Comparison of ENCODE assay signal across 1 cellular context in genomic region chr17:42463976-42464400, GRCh38.
TF ChIP-seq lines count a peak whose summit lies in the region.

No MANE protein-coding gene starts in this region.

TF ChIP-seq in HepG2, 621 proteins besides CTCF, POLR2A, EP300 and RAD21 (continues in another document):
- TF ChIP-seq SALL1 (CRISPR knock-in tag; IDR thresholded peaks at IDR 0.05), result peak; percentile 52; the same call in 1 of the 2 replicates
- TF ChIP-seq STAT6 (CRISPR knock-in tag; IDR thresholded peaks at IDR 0.05; ENCODE audit: borderline replicate concordance), result no peak
- 0 out of 2 replicates have a peak, but pooled peaks have one; percentile 53 for TF ChIP-seq ZNF441 (CRISPR knock-in tag; IDR thresholded peaks at IDR 0.05; ENCODE audit: borderline replicate concordance)
- peak; percentile 46; the same call in 1 of the 2 replicates for TF ChIP-seq ZNF335 (CRISPR knock-in tag; IDR thresholded peaks at IDR 0.05)
- no peak for TF ChIP-seq MEIS1 (CRISPR knock-in tag; IDR thresholded peaks at IDR 0.05; ENCODE audit: borderline replicate concordance)
- peak; percentile 28; the same call in 1 of the 2 replicates for TF ChIP-seq HOXA3 (CRISPR knock-in tag; IDR thresholded peaks at IDR 0.05)
- no peak for TF ChIP-seq TEAD2 (CRISPR knock-in tag; IDR thresholded peaks at IDR 0.05)
- no peak for TF ChIP-seq ZNF577 (CRISPR knock-in tag; IDR thresholded peaks at IDR 0.05; ENCODE audit: borderline replicate concordance, low read depth)
- TF ChIP-seq FOXA1 (IDR thresholded peaks at IDR 0.05), result no peak
- peak; percentile 78 for TF ChIP-seq FOXA1 (CRISPR knock-in tag; IDR thresholded peaks at IDR 0.05)
- TF ChIP-seq MAFK (conservative IDR thresholded peaks at IDR 0.05 in 1 of 2, IDR thresholded peaks at IDR 0.05 in 1 of 2; ENCODE audit: low read length in 2 of 2), result 0 out of 4 replicates have a peak, but pooled peaks of 1 of the 2 experiments have one; percentile 13
- peak; percentile 55; the same call in 1 of the 2 replicates for TF ChIP-seq SP5 (CRISPR knock-in tag; IDR thresholded peaks at IDR 0.05; ENCODE audit: borderline replicate concordance, low read depth)
- peak; percentile 82; the same call in 1 of the 2 replicates for TF ChIP-seq ZNF331 (CRISPR knock-in tag; IDR thresholded peaks at IDR 0.05)
- TF ChIP-seq KMT2A (CRISPR knock-in tag; IDR thresholded peaks at IDR 0.05), result peak; percentile 55; the same call in 1 of the 2 replicates
- TF ChIP-seq NR2F1 (CRISPR knock-in tag; IDR thresholded peaks at IDR 0.05), result peak; percentile 31 to 53; a peak in 2 of 4 replicates
- peak; percentile 54; the same call in 1 of the 2 replicates for TF ChIP-seq GATAD1 (CRISPR knock-in tag; IDR thresholded peaks at IDR 0.05)
- no peak for TF ChIP-seq ZNF646 (CRISPR knock-in tag; IDR thresholded peaks at IDR 0.05)
- TF ChIP-seq NR2F6 (IDR thresholded peaks at IDR 0.05), result peak; percentile 76
- peak; percentile 91 for TF ChIP-seq NR2F6 (CRISPR knock-in tag; IDR thresholded peaks at IDR 0.05)
- no peak for TF ChIP-seq FUBP1 (CRISPR knock-in tag; IDR thresholded peaks at IDR 0.05; ENCODE audit: borderline replicate concordance)
- no peak for TF ChIP-seq FOXP1 (IDR thresholded peaks at IDR 0.05)
- peak; percentile 48; the same call in 1 of the 2 replicates for TF ChIP-seq FOXP1 (CRISPR knock-in tag; IDR thresholded peaks at IDR 0.05)
- TF ChIP-seq ZNF562 (CRISPR knock-in tag; IDR thresholded peaks at IDR 0.05; ENCODE audit: borderline replicate concordance), result no peak
- 0 out of 2 replicates have a peak, but pooled peaks have one; percentile 36 for TF ChIP-seq FOXK1 (CRISPR knock-in tag; IDR thresholded peaks at IDR 0.05; ENCODE audit: borderline replicate concordance, low read depth)
- TF ChIP-seq KDM6A (CRISPR knock-in tag; IDR thresholded peaks at IDR 0.05; ENCODE audit: low read depth), result peak; percentile 76
- no peak for TF ChIP-seq ZBTB46 (CRISPR knock-in tag; IDR thresholded peaks at IDR 0.05; ENCODE audit: borderline replicate concordance)
- TF ChIP-seq MIER2 (CRISPR knock-in tag; IDR thresholded peaks at IDR 0.05), result peak; percentile 86
- TF ChIP-seq HNF1B (CRISPR knock-in tag; IDR thresholded peaks at IDR 0.05), result 0 out of 2 replicates have a peak, but pooled peaks have one; percentile 21
- peak; percentile 77; the same call in 1 of the 2 replicates for TF ChIP-seq IRF2 (CRISPR knock-in tag; IDR thresholded peaks at IDR 0.05)
- TF ChIP-seq TEAD3 (CRISPR knock-in tag; optimal IDR thresholded peaks at IDR 0.05; ENCODE audit: borderline replicate concordance), result peak; percentile 92
- TF ChIP-seq SOX5 (CRISPR knock-in tag; IDR thresholded peaks at IDR 0.05; ENCODE audit: borderline replicate concordance), result peak; percentile 82
- TF ChIP-seq ZNF644 (CRISPR knock-in tag; IDR thresholded peaks at IDR 0.05; ENCODE audit: low read depth), result peak; percentile 94
- no peak for TF ChIP-seq GLMP (CRISPR knock-in tag; IDR thresholded peaks at IDR 0.05; ENCODE audit: borderline replicate concordance)
- peak; percentile 90 for TF ChIP-seq ELF3 (CRISPR knock-in tag; IDR thresholded peaks at IDR 0.05)
- TF ChIP-seq FOXO1 (CRISPR knock-in tag; IDR thresholded peaks at IDR 0.05), result peak; percentile 55; the same call in 1 of the 2 replicates
- TF ChIP-seq ATF3 (CRISPR knock-in tag; IDR thresholded peaks at IDR 0.05), result no peak
- peak; percentile 56; the same call in 1 of the 2 replicates for TF ChIP-seq ZNF580 (CRISPR knock-in tag; IDR thresholded peaks at IDR 0.05; ENCODE audit: borderline replicate concordance, low read depth)
- peak; percentile 82; the same call in 1 of the 2 replicates for TF ChIP-seq SAP130 (CRISPR knock-in tag; IDR thresholded peaks at IDR 0.05; ENCODE audit: low read depth)
- 0 out of 2 replicates have a peak, but pooled peaks have one; percentile 22 for TF ChIP-seq MLX (CRISPR knock-in tag; IDR thresholded peaks at IDR 0.05)
- peak; percentile 60; the same call in 1 of the 2 replicates for TF ChIP-seq NCOR1 (IDR thresholded peaks at IDR 0.05; ENCODE audit: borderline replicate concordance, low read length)
- peak; percentile 71 for TF ChIP-seq HOMEZ (CRISPR knock-in tag; IDR thresholded peaks at IDR 0.05; ENCODE audit: low read depth)
